ENCODE assay signal across 12 cellular contexts in genomic region chr17:49516190-49516589, GRCh38. TPM values are rescaled to one million over a fixed set of nuclear protein-coding genes. Genes with fewer than 3 reads are reported as not detected.
DNase-seq lines count a peak whose midpoint lies in the region; ATAC-seq, FAIRE-seq and TF ChIP-seq lines count a peak whose summit lies in the region.
"Had no signal": no experiment of that assay in that cellular context is flagged by ENCODE, and none has a peak within 500 bp of the region (broad histone marks: within the 10 kb centered on the region; RNA-seq: fewer than 3 reads in every experiment).

No MANE protein-coding gene starts in this region.

- ATAC-seq in GM12878 (no peak), T-helper 17 cell (no peak), HG02885 (IDR thresholded peaks at IDR 0.05; ENCODE audit: poor library complexity, unreplicated experiment) (no peak)
- no peak for ATAC-seq in stimulated activated effector memory CD8-positive, alpha-beta T cell treated with anti-CD3 and anti-CD28 coated beads, Interleukin-12 subunit alpha, Interleukin-12 subunit beta, amount 100 ng/mL, for 72 hours
- no peak for ATAC-seq in naive thymus-derived CD8-positive, alpha-beta T cell

- no peak for TF ChIP-seq EP300 in GM12878 (IDR thresholded peaks at IDR 0.05; ENCODE audit: borderline replicate concordance in 1 of 2, control insufficient read depth in 1 of 2, low read depth in 2 of 2, low read length in 2 of 2)

- no peak for TF ChIP-seq POLR2A in GM12878 (IDR thresholded peaks at IDR 0.05; ENCODE audit: low read depth, low read length)

- H3K9me3 ChIP-seq in GM12878 (replicated peaks; ENCODE audit: control insufficient read depth, insufficient read depth, low read length) (no peaks in the 10 kb centered on the region), liver (ENCODE audit: control insufficient read depth in 4 of 4, low read length in 3 of 4) (no peaks in the 10 kb centered on the region), T-helper 17 cell (ENCODE audit: control insufficient read depth, low read length, poor library complexity, severe bottlenecking) (no peaks in the 10 kb centered on the region)
- H3K9me3 ChIP-seq: Caco-2 had no signal

- no peaks in the 10 kb centered on the region for H3K79me2 ChIP-seq in GM12878 (ENCODE audit: control insufficient read depth, insufficient read depth, low read length)

- 76% methylated on average over 5 of the region's 5 CpGs for WGBS in GM12878 (ENCODE audit: insufficient coverage, insufficient replicate concordance, low lambda C conversion rate, missing lambda C conversion rate)
- WGBS in liver = 77% methylated on average over 5 of the region's 5 CpGs

- TF ChIP-seq CTCF in GM12878 (IDR thresholded peaks at IDR 0.05 in 2 of 3, conservative IDR thresholded peaks at IDR 0.05 in 1 of 3; ENCODE audit: control insufficient read depth in 2 of 3, extremely low read depth in 1 of 3, insufficient read depth in 1 of 3, low read depth in 3 of 3, low read length in 3 of 3) (no peak), liver (IDR thresholded peaks at IDR 0.05; ENCODE audit: low read depth, low read length, missing input control) (no peak)

- DNase-seq in M059J (ENCODE audit: low read depth) (peak; percentile 32), GM12878 (ENCODE audit: low read depth, low spot score) (no peak), NCI-H1417 (lab: John Stamatoyannopoulos, UW) (no peak), T-helper 17 cell (no peak)
- DNase-seq in stimulated activated effector memory CD8-positive, alpha-beta T cell treated with anti-CD3 and anti-CD28 coated beads, Interleukin-12 subunit alpha, Interleukin-12 subunit beta, amount 100 ng/mL, for 72 hours (ENCODE audit: low spot score in 2 of 2) = no peak
- no peak for DNase-seq in naive thymus-derived CD8-positive, alpha-beta T cell
- DNase-seq: NCI-H1930; SHP77 treated with DMSO at 0.1 percent for 48 hours; stimulated activated CD8-positive, alpha-beta memory T cell treated with anti-CD3 and anti-CD28 coated beads, Interleukin-4, amount 100 ng/mL, for 48 hours had no signal

- POLR2A ChIA-PET in GM12878 (lab: Charles Lee) = no interaction called here
- POLR2A ChIA-PET in naive thymus-derived CD8-positive, alpha-beta T cell (lab: Charles Lee) = no interaction called here

- no TSS peak for BruUV-seq in GM12878 (replicated peaks; lab: Mats Ljungman, UMichigan)

- H2AFZ ChIP-seq in GM12878 (ENCODE audit: control insufficient read depth, low read depth, low read length) = no peak overlapping the region

- H3K4me3 ChIP-seq in GM12878 (no peak overlapping the region), liver (ENCODE audit: low read depth in 1 of 3, low read length in 3 of 3) (no peak overlapping the region)

- no peaks in the 10 kb centered on the region for H3K36me3 Mint-ChIP-seq in stimulated activated effector memory CD8-positive, alpha-beta T cell treated with anti-CD3 and anti-CD28 coated beads, Interleukin-12 subunit alpha, Interleukin-12 subunit beta, amount 100 ng/mL, for 72 hours
- no peaks in the 10 kb centered on the region for H3K36me3 Mint-ChIP-seq in naive thymus-derived CD8-positive, alpha-beta T cell
- peaks cover 2% of the 10 kb centered on the region for H3K36me3 Mint-ChIP-seq in T-helper 17 cell (ENCODE audit: low read depth)

- SMC1A ChIA-PET in GM12878 (lab: Charles Lee; ENCODE audit: uncharacterized antibody, unreplicated experiment) = interaction anchor here (1.4 kb wide), 1 partner anchor 69 kb away, joined by 3 read pairs; no protein-coding TSS in a partner anchor

- H4K20me1 ChIP-seq in GM12878 (ENCODE audit: control insufficient read depth, insufficient read depth) = no peaks in the 10 kb centered on the region

- intact Hi-C loops in GM12878 (cut with micrococcal nuclease; ENCODE audit: unreplicated experiment) = no loop called here

- H3K27ac ChIP-seq in GM12878 (ENCODE audit: control insufficient read depth, insufficient read depth) = no peak overlapping the region
- H3K27ac ChIP-seq in liver (ENCODE audit: low read depth in 1 of 2, low read length in 2 of 2) = peak overlapping the region; percentile 74 to 82

- H3K4me1 Mint-ChIP-seq in stimulated activated effector memory CD8-positive, alpha-beta T cell treated with anti-CD3 and anti-CD28 coated beads, Interleukin-12 subunit alpha, Interleukin-12 subunit beta, amount 100 ng/mL, for 72 hours = no peaks in the 10 kb centered on the region
- peaks cover 0 to 2% (median 0%) of the 10 kb centered on the region in 4 donors for H3K4me1 Mint-ChIP-seq in naive thymus-derived CD8-positive, alpha-beta T cell
- peaks cover 7% of the 10 kb centered on the region for H3K4me1 Mint-ChIP-seq in T-helper 17 cell

- H3K4me3 Mint-ChIP-seq in stimulated activated effector memory CD8-positive, alpha-beta T cell treated with anti-CD3 and anti-CD28 coated beads, Interleukin-12 subunit alpha, Interleukin-12 subunit beta, amount 100 ng/mL, for 72 hours = no peak overlapping the region
- H3K4me3 Mint-ChIP-seq in naive thymus-derived CD8-positive, alpha-beta T cell = no peak overlapping the region
- H3K4me3 Mint-ChIP-seq in T-helper 17 cell = no peak overlapping the region

- no peaks in the 10 kb centered on the region for H3K27me3 ChIP-seq in GM12878 (replicated peaks in 1 of 2; ENCODE audit: control insufficient read depth in 2 of 2, insufficient read depth in 2 of 2, low read length in 1 of 2)
- no peaks in the 10 kb centered on the region for H3K27me3 ChIP-seq in liver (ENCODE audit: control insufficient read depth in 4 of 4, insufficient read depth in 4 of 4, low read length in 3 of 4)

- CTCF ChIA-PET in GM12878 (lab: Yijun Ruan, JAX) = interaction anchor here (1.0 to 1.5 kb wide), 4 partner anchors 11 to 41 kb away, joined by 4 to 6 read pairs (median 4); no protein-coding TSS in a partner anchor

- peaks cover 24% of the 10 kb centered on the region for H3K4me1 ChIP-seq in GM12878 (ENCODE audit: control insufficient read depth, insufficient read depth, low read length)
- H3K4me1 ChIP-seq in liver (ENCODE audit: control insufficient read depth in 4 of 4, insufficient read depth in 4 of 4, low read length in 3 of 4) = peaks cover 7 to 18% (median 15%) of the 10 kb centered on the region in 4 donors
- H3K4me1 ChIP-seq: Caco-2 had no signal

- H3K4me2 ChIP-seq in GM12878 (ENCODE audit: control insufficient read depth, insufficient read depth) = peak overlapping the region; percentile 45; the same call in 1 of the 2 replicates

- H3K9me3 Mint-ChIP-seq in stimulated activated effector memory CD8-positive, alpha-beta T cell treated with anti-CD3 and anti-CD28 coated beads, Interleukin-12 subunit alpha, Interleukin-12 subunit beta, amount 100 ng/mL, for 72 hours = no peaks in the 10 kb centered on the region
- H3K9me3 Mint-ChIP-seq in naive thymus-derived CD8-positive, alpha-beta T cell = no peaks in the 10 kb centered on the region

- TF ChIP-seq RAD21 in GM12878 (IDR thresholded peaks at IDR 0.05; ENCODE audit: insufficient read depth, low read depth, low read length) (no peak), liver (IDR thresholded peaks at IDR 0.05) (no peak)

- RAD21 ChIA-PET in GM12878 (lab: Charles Lee; ENCODE audit: unreplicated experiment) = interaction anchor here (2.0 kb wide), 1 partner anchor 41 kb away, joined by 6 read pairs; no protein-coding TSS in a partner anchor

- FAIRE-seq in GM12878 (lab: Jason Lieb, UNC) = no peak

- in situ Hi-C loops in GM12878 (cut with MboI) = no loop called here

- H3K36me3 ChIP-seq in GM12878 (ENCODE audit: control insufficient read depth in 2 of 2, insufficient read depth in 2 of 2, low read length in 1 of 2) (no peaks in the 10 kb centered on the region), liver (ENCODE audit: control insufficient read depth in 4 of 4, insufficient read depth in 3 of 4, low read depth in 1 of 4, low read length in 3 of 4) (no peaks in the 10 kb centered on the region)

- peaks cover 4 to 9% (median 7%) of the 10 kb centered on the region in 5 donors for H3K27me3 Mint-ChIP-seq in naive thymus-derived CD8-positive, alpha-beta T cell
- H3K27me3 Mint-ChIP-seq in T-helper 17 cell = peaks cover 35% of the 10 kb centered on the region

- peak overlapping the region; percentile 72 for H3K27ac Mint-ChIP-seq in stimulated activated effector memory CD8-positive, alpha-beta T cell treated with anti-CD3 and anti-CD28 coated beads, Interleukin-12 subunit alpha, Interleukin-12 subunit beta, amount 100 ng/mL, for 72 hours
- no peak overlapping the region for H3K27ac Mint-ChIP-seq in naive thymus-derived CD8-positive, alpha-beta T cell
- no peak overlapping the region for H3K27ac Mint-ChIP-seq in T-helper 17 cell

- no peak overlapping the region for H3K9ac ChIP-seq in GM12878 (ENCODE audit: control insufficient read depth, insufficient read depth, low read length)
- no peak overlapping the region for H3K9ac ChIP-seq in liver (ENCODE audit: low read depth in 1 of 2, low read length in 2 of 2)

RNA-seq across cellular contexts. Expression of gene NGFR, which starts 21.1 kb away (rescaled TPM):
- total RNA-seq in M059J (2014; rRNA removed; shearing (Covaris generic)) = 0.39 and 0.62 TPM in 2 replicates
- total RNA-seq in GM12878 (2013; cell fraction: nucleolus; rRNA removed) = 0.42 and 0.44 TPM in 2 replicates
- 0.11 TPM in 2 replicates for total RNA-seq in GM12878 (2014; rRNA removed)
- 0.05 and 0.09 TPM in 2 replicates for total RNA-seq in GM12878 (2014; rRNA removed; fragmentation: Illumina TruSeq; extraction: Trizol)
- 0.08 and 0.21 TPM in 2 replicates for total RNA-seq in GM12878 (2021)
- polyA plus RNA-seq in GM12878 (2011; ENCODE audit: low read depth) = 0.14 TPM
- 0.07 TPM in 1 of 2 replicates, not detected in the other for polyA plus RNA-seq in GM12878 (2011; rRNA removed)
- polyA plus RNA-seq in GM12878 (2011; cell fraction: cytosol; rRNA removed) = 0.09 and 0.18 TPM in 2 replicates
- polyA plus RNA-seq in GM12878 (2011; cell fraction: nucleus; rRNA removed) = 0.07 and 0.22 TPM in 2 replicates
- 0.64 and 0.72 TPM in 2 replicates for polyA plus RNA-seq in GM12878 (2012)
- 0.07 and 0.10 TPM in 2 replicates for polyA plus RNA-seq in GM12878 (2014; fragmentation: Illumina TruSeq; extraction: Trizol)
- polyA plus RNA-seq in GM12878 (2014; fragmentation: Nextera tagmentation; extraction: Ambion mirVana) = under 1 TPM in 1 of 2 experiments, not detected in 1; 0.05 TPM
- 0.09 and 0.15 TPM in 2 replicates for polyA plus RNA-seq in GM12878 (2014; rRNA removed)
- polyA plus RNA-seq in GM12878 (2016; fragmentation: Nextera tagmentation; extraction: Ambion mirVana) = under 1 TPM; 0.05 to 0.28 TPM
- 0.05 and 0.15 TPM in 2 replicates for polyA minus RNA-seq in GM12878 (2011; rRNA and poly(A)+ RNA removed)
- not detected in 2 replicates for polyA minus RNA-seq in GM12878 (2011; cell fraction: cytosol; rRNA and poly(A)+ RNA removed)
- polyA minus RNA-seq in GM12878 (2011; cell fraction: nucleus; rRNA and poly(A)+ RNA removed) = 0.10 TPM in 1 of 2 replicates, not detected in the other
- 10 to 100 TPM; 10.7 to 11.0 TPM for total RNA-seq in liver
- 10 to 100 TPM in 1 of 2 donors, 1 to 10 TPM in 1; 6.9 to 10.3 TPM for polyA plus RNA-seq in liver
- total RNA-seq in naive thymus-derived CD8-positive, alpha-beta T cell = under 1 TPM in 1 of 2 experiments, not detected in 1; 0.47 TPM
- not detected for polyA plus RNA-seq in naive thymus-derived CD8-positive, alpha-beta T cell
- total RNA-seq in T-helper 17 cell = under 1 TPM; 0.25 to 0.52 TPM

RNA-seq across cellular contexts. Expression of gene NXPH3, which starts 59.5 kb away (rescaled TPM):
- total RNA-seq in M059J (2014; rRNA removed; shearing (Covaris generic)) = 3.5 and 5.2 TPM in 2 replicates
- total RNA-seq in GM12878 (2013; cell fraction: nucleolus; rRNA removed) = 1.8 and 3.5 TPM in 2 replicates
- total RNA-seq in GM12878 (2014; rRNA removed) = under 0.01 and 0.34 TPM in 2 replicates
- total RNA-seq in GM12878 (2014; rRNA removed; fragmentation: Illumina TruSeq; extraction: Trizol) = 0.05 and 0.13 TPM in 2 replicates
- total RNA-seq in GM12878 (2021) = 0.11 and 0.13 TPM in 2 replicates
- 0.33 TPM for polyA plus RNA-seq in GM12878 (2011; ENCODE audit: low read depth)
- polyA plus RNA-seq in GM12878 (2011; rRNA removed) = 0.17 and 0.35 TPM in 2 replicates
- polyA plus RNA-seq in GM12878 (2011; cell fraction: cytosol; rRNA removed) = 0.27 and 0.37 TPM in 2 replicates
- polyA plus RNA-seq in GM12878 (2011; cell fraction: nucleus; rRNA removed) = 0.28 and 0.42 TPM in 2 replicates
- polyA plus RNA-seq in GM12878 (2012) = 0.34 and 0.45 TPM in 2 replicates
- 0.10 and 0.12 TPM in 2 replicates for polyA plus RNA-seq in GM12878 (2014; fragmentation: Illumina TruSeq; extraction: Trizol)
- polyA plus RNA-seq in GM12878 (2014; fragmentation: Nextera tagmentation; extraction: Ambion mirVana) = not detected
- polyA plus RNA-seq in GM12878 (2014; rRNA removed) = 0.09 and 0.19 TPM in 2 replicates
- polyA plus RNA-seq in GM12878 (2016; fragmentation: Nextera tagmentation; extraction: Ambion mirVana) = under 1 TPM; 0.08 to 0.12 TPM
- polyA minus RNA-seq in GM12878 (2011; rRNA and poly(A)+ RNA removed) = 0.29 and 0.31 TPM in 2 replicates
- not detected in 2 replicates for polyA minus RNA-seq in GM12878 (2011; cell fraction: cytosol; rRNA and poly(A)+ RNA removed)
- 0.12 and 0.67 TPM in 2 replicates for polyA minus RNA-seq in GM12878 (2011; cell fraction: nucleus; rRNA and poly(A)+ RNA removed)
- under 1 TPM in 1 of 2 donors, not detected in 1; 0.17 TPM for total RNA-seq in liver
- under 1 TPM in 1 of 2 donors, not detected in 1; 0.22 TPM for polyA plus RNA-seq in liver
- total RNA-seq in naive thymus-derived CD8-positive, alpha-beta T cell = not detected
- polyA plus RNA-seq in naive thymus-derived CD8-positive, alpha-beta T cell = not detected
- not detected for total RNA-seq in T-helper 17 cell
